ENCODE assay signal across 10 cellular contexts in the genomic region with DNA sequence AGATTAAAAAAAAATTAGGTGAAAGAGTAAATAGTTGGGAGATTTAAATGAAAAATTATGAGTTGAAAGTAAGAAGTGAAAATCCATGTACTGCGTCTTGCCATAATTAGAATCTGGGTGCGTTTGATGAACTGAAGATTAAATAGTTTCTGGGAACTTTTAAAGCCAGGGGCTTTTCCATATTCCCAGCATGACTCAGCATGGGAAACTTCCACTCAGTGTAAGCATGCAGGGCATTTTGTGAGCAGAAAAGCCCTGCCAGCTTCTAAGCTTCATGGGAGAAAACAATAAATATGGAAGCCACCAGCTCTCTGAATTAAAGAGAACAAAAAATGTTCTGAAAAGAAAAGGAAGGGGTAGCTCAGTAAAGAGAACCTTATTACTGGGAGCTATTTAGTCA.
DNase-seq lines count a peak whose midpoint lies in the region; ATAC-seq, FAIRE-seq and TF ChIP-seq lines count a peak whose summit lies in the region.
"Had no signal": no experiment of that assay in that cellular context is flagged by ENCODE, and none has a peak within 500 bp of the region (broad histone marks: within the 10 kb centered on the region; RNA-seq: fewer than 3 reads in every experiment).

No MANE protein-coding gene starts in this region.

- no peak overlapping the region for H3K23ac ChIP-seq in IMR-90 (ENCODE audit: low read depth, low read length)

- no peak overlapping the region for H3K9ac ChIP-seq in IMR-90 (ENCODE audit: low read depth, low read length)

- no peak for TF ChIP-seq CTCF in IMR-90 (conservative IDR thresholded peaks at IDR 0.05; ENCODE audit: low read depth, low read length)

- no peak overlapping the region for H2BK20ac ChIP-seq in IMR-90 (ENCODE audit: low read depth, low read length)

- FAIRE-seq in urothelium cell line (lab: Jason Lieb, UNC): no peak

- ATAC-seq in IMR-90 (ENCODE audit: low read depth) (peak; percentile 93), HG02840 (IDR thresholded peaks at IDR 0.05; ENCODE audit: low FRiP score, unreplicated experiment) (no peak)

- H3K79me1 ChIP-seq in IMR-90 (ENCODE audit: low read depth in 1 of 2, low read length in 2 of 2): no peaks in the 10 kb centered on the region

- DNase-seq in IMR-90: peak; percentile 81
- DNase-seq in dermis blood vessel endothelial cell: peak; percentile 83
- DNase-seq in left kidney (ENCODE audit: low read depth, low spot score): peak; percentile 2
- peak; percentile 16 for DNase-seq in urothelium cell line (ENCODE audit: low spot score)
- DNase-seq in HPDE6-E6E7 (ENCODE audit: extremely low spot score): no peak
- no peak for DNase-seq in activated CD4-positive, alpha-beta T cell treated with anti-CD3 and anti-CD28 coated beads for 4 hours
- DNase-seq: activated T-cell treated with anti-CD3 and anti-CD28 coated beads, Interleukin-2, amount 50 U/mL, for 48 hours; NCI-H2029; T-helper 1 cell had no signal

- no peak overlapping the region for H3K56ac ChIP-seq in IMR-90 (ENCODE audit: extremely low read depth, insufficient read depth, low read length)

- dilution Hi-C loops in IMR-90 (cut with HindIII; ENCODE audit: low sequenced_read_pairs, unreplicated experiment): no loop called here

- H3K36me3 ChIP-seq in IMR-90 (ENCODE audit: control insufficient read depth, insufficient read depth, low read length): no peaks in the 10 kb centered on the region

- WGBS in IMR-90 (ENCODE audit: extremely low coverage in 2 of 2, insufficient read length in 1 of 2), 2 experiments: no CpG with 5 or more reads among the region's 2 CpGs

- no TSS peak for BruUV-seq in IMR-90 (replicated peaks; lab: Mats Ljungman, UMichigan)

- H2AFZ ChIP-seq in IMR-90 (replicated peaks; ENCODE audit: low read length, poor library complexity): no peak overlapping the region

- H4K91ac ChIP-seq in IMR-90 (ENCODE audit: insufficient read depth, low read depth, low read length): no peak overlapping the region

- no peak overlapping the region for H2BK5ac ChIP-seq in IMR-90 (ENCODE audit: low read depth, low read length, poor library complexity, severe bottlenecking)

- POLR2A ChIA-PET in IMR-90 (lab: Charles Lee; ENCODE audit: unreplicated experiment): interaction anchor here (0.7 kb wide), 1 partner anchor 9 kb away, joined by 5 read pairs; no protein-coding TSS in a partner anchor

- H3K4ac ChIP-seq in IMR-90 (ENCODE audit: low read depth, low read length): no peak overlapping the region

- no peak overlapping the region for H3K4me2 ChIP-seq in IMR-90 (ENCODE audit: low read depth, low read length)

- no peaks in the 10 kb centered on the region for H4K20me1 ChIP-seq in IMR-90 (ENCODE audit: insufficient read depth, low read length)

- H3K27ac ChIP-seq in IMR-90 (ENCODE audit: insufficient read depth, low read length): no peak overlapping the region

- in situ Hi-C loops in IMR-90 (cut with MboI; ENCODE audit: low sequenced_read_pairs): no loop called here

- no peak overlapping the region for H4K5ac ChIP-seq in IMR-90 (ENCODE audit: low read depth, low read length)

- CTCF ChIA-PET in IMR-90 (lab: Yijun Ruan, JAX): no interaction called here

- no peak for TF ChIP-seq RAD21 in IMR-90 (IDR thresholded peaks at IDR 0.05; ENCODE audit: low read length)

- H3K18ac ChIP-seq in IMR-90 (ENCODE audit: low read depth, low read length): no peak overlapping the region

- H4K8ac ChIP-seq in IMR-90 (ENCODE audit: low read depth in 2 of 2, low read length in 2 of 2): no peak overlapping the region

- H2AK5ac ChIP-seq in IMR-90 (ENCODE audit: low read depth, low read length): no peak overlapping the region

- H2BK15ac ChIP-seq in IMR-90 (ENCODE audit: low read depth, low read length): no peak overlapping the region

- H3K4me1 ChIP-seq in IMR-90 (ENCODE audit: control insufficient read depth, insufficient read depth, low read length): peaks cover 2% of the 10 kb centered on the region; the same call in 1 of the 2 replicates

- no peak overlapping the region for H3K14ac ChIP-seq in IMR-90 (replicated peaks; ENCODE audit: low read depth, low read length)

- no peaks in the 10 kb centered on the region for H3K9me3 ChIP-seq in IMR-90 (ENCODE audit: control insufficient read depth, insufficient read depth, low read length)

- no peak overlapping the region for H2BK120ac ChIP-seq in IMR-90 (ENCODE audit: low read depth, low read length)

- TF ChIP-seq POLR2A in IMR-90 (IDR thresholded peaks at IDR 0.05; ENCODE audit: low read depth, low read length): no peak

- intact Hi-C loops in IMR-90 (cut with micrococcal nuclease): no loop called here

- H2AK9ac ChIP-seq in IMR-90 (replicated peaks; ENCODE audit: low read depth, low read length, poor library complexity): no peak overlapping the region

- no peaks in the 10 kb centered on the region for H3K9me1 ChIP-seq in IMR-90 (ENCODE audit: insufficient read depth, low read length)

- H3K4me3 ChIP-seq in IMR-90 (ENCODE audit: insufficient read depth, low read depth, low read length): no peak overlapping the region

- H3K27me3 ChIP-seq in IMR-90 (ENCODE audit: control insufficient read depth, insufficient read depth, low read length): no peaks in the 10 kb centered on the region; the same call in 1 of the 2 replicates

TF ChIP-seq in IMR-90, 13 proteins besides CTCF, POLR2A, EP300 and RAD21:
- TF ChIP-seq RCOR1 (IDR thresholded peaks at IDR 0.05; ENCODE audit: insufficient replicate concordance, low read length) (no peak), BHLHE40 (IDR thresholded peaks at IDR 0.05; ENCODE audit: low read depth, low read length) (no peak), MAFK (IDR thresholded peaks at IDR 0.05; ENCODE audit: low read depth, low read length) (0 out of 2 replicates have a peak, but pooled peaks have one; percentile 20), NFE2L2 (IDR thresholded peaks at IDR 0.05; ENCODE audit: low read depth, low read length) (peak; percentile 81)

Comparison
In these comparisons a context has a peak if more than half of its experiments do, and no peak if none do; other contexts are left out.
1. DNase-seq: peak in IMR-90 (single experiment), dermis blood vessel endothelial cell (single experiment), left kidney (single experiment) and urothelium cell line (single experiment); none in HPDE6-E6E7 (single experiment) and activated CD4-positive, alpha-beta T cell treated with anti-CD3 and anti-CD28 coated beads for 4 hours (0 of 2).